In genomic region chr5:122311888-122312669, GRCh38 we compare ENCODE assay signal across 8 cellular contexts. TPM values are rescaled to one million over a fixed set of nuclear protein-coding genes. Genes with fewer than 3 reads are reported as not detected.
DNase-seq lines count a peak whose midpoint lies in the region; ATAC-seq, FAIRE-seq and TF ChIP-seq lines count a peak whose summit lies in the region.

Gene SNCAIP, plus strand, starts transcription at chr5:122312237. Its CDS starts 78,898 bp downstream, at chr5:122391135.

- peak; percentile 76 for FAIRE-seq in GM12891 (lab: Jason Lieb, UNC)

- CTCF ChIA-PET in HEK293T (lab: Yijun Ruan, JAX) = no interaction called here

- no peak for TF ChIP-seq CTCF in RWPE2 (IDR thresholded peaks at IDR 0.05; ENCODE audit: poor library complexity, severe bottlenecking)

- H3K4me1 ChIP-seq in RWPE2 (ENCODE audit: insufficient read depth, poor library complexity, severe bottlenecking) (peaks cover 7% of the 10 kb centered on the region), esophagus (ENCODE audit: control insufficient read depth in 2 of 2, insufficient read depth in 2 of 2, low read length in 1 of 2) (no peaks in the 10 kb centered on the region)

- DNase-seq in GM12891 (ENCODE audit: insufficient read length, low spot score) (peak; percentile 33), HEK293T (ENCODE audit: extremely low spot score) (peak; percentile 57), RWPE2 (ENCODE audit: low spot score) (peak; percentile 69), midbrain (lab: John Stamatoyannopoulos, UW) (peak; percentile 24), ureter (ENCODE audit: low spot score) (peak; percentile 43), Kasumi-1 (lab: John Stamatoyannopoulos, UW) (no peak), cerebellar nuclear complex (lab: John Stamatoyannopoulos, UW) (no peak)

- 1% methylated on average over 48 to 91 of the region's 91 CpGs for WGBS in esophagus, 2 donors

- ATAC-seq in RWPE2 (ENCODE audit: low read depth) = peak; percentile 75

- peak within 1 kb of the TSS; percentile 32 for H3K4me3 ChIP-seq in RWPE2 (ENCODE audit: severe bottlenecking)
- H3K4me3 ChIP-seq in esophagus (ENCODE audit: low read depth in 1 of 2, low read length in 2 of 2) = peak within 1 kb of the TSS; percentile 64 to 69

- H3K36me3 ChIP-seq in RWPE2 (ENCODE audit: low read depth) (no peaks in the 10 kb centered on the region), esophagus (ENCODE audit: control insufficient read depth in 2 of 2, insufficient read depth in 2 of 2, low read length in 1 of 2) (no peaks in the 10 kb centered on the region)

- TF ChIP-seq POLR2A in GM12891 (IDR thresholded peaks at IDR 0.05; ENCODE audit: low read depth, low read length) = no peak

- H3K9me3 ChIP-seq in RWPE2 (ENCODE audit: severe bottlenecking) (no peaks in the 10 kb centered on the region), esophagus (ENCODE audit: control insufficient read depth in 2 of 2, insufficient read depth in 1 of 2, low read depth in 1 of 2, low read length in 1 of 2) (no peaks in the 10 kb centered on the region)

- H3K27ac ChIP-seq in RWPE2 (ENCODE audit: poor library complexity, severe bottlenecking) = no peak within 1 kb of the TSS
- peak within 1 kb of the TSS in 1 of 2 donors; percentile 34 for H3K27ac ChIP-seq in esophagus (ENCODE audit: low read depth in 2 of 2, low read length in 1 of 2)

- POLR2A ChIA-PET in HEK293T (lab: Yijun Ruan, JAX) = no interaction called here

- H3K27me3 ChIP-seq in RWPE2 (ENCODE audit: insufficient read depth, poor library complexity, severe bottlenecking) (peaks cover 53% of the 10 kb centered on the region), esophagus (ENCODE audit: control insufficient read depth in 1 of 2, insufficient read depth in 2 of 2, low read length in 2 of 2) (no peaks in the 10 kb centered on the region)

TF ChIP-seq in GM12891, 5 proteins besides CTCF, POLR2A, EP300 and RAD21:
- TF ChIP-seq TAF1 (IDR thresholded peaks at IDR 0.05; ENCODE audit: low read depth, low read length) (no peak), POLR2AphosphoS5 (IDR thresholded peaks at IDR 0.05; ENCODE audit: low read depth, low read length) (no peak), POU2F2 (IDR thresholded peaks at IDR 0.05; ENCODE audit: low read depth, low read length) (no peak), SPI1 (IDR thresholded peaks at IDR 0.05; ENCODE audit: low read depth, low read length) (no peak)

TF ChIP-seq in HEK293T, 16 proteins besides CTCF, POLR2A, EP300 and RAD21:
- no peak for TF ChIP-seq NFRKB (IDR thresholded peaks at IDR 0.05)
- peak; percentile 65; the same call in 1 of the 2 replicates for TF ChIP-seq FOXM1 (IDR thresholded peaks at IDR 0.05; ENCODE audit: borderline replicate concordance)
TF ChIP-seq in HEK293T: peak in this region for 1.

RNA-seq across cellular contexts. Expression of gene SNCAIP, which starts in this region (rescaled TPM):
- polyA plus RNA-seq in GM12891 (2012; ENCODE audit: low read depth, missing spikeins) = 1.2 TPM
- polyA plus RNA-seq in esophagus = 1 to 10 TPM in 1 of 2 donors, under 1 TPM in 1; 0.80 to 1.2 TPM
- total RNA-seq in ureter = 3.3 TPM

Comparison
In these comparisons a context has a peak if more than half of its experiments do, and no peak if none do; other contexts are left out.
1. DNase-seq: peak in GM12891 (single experiment), HEK293T (single experiment), RWPE2 (single experiment), midbrain (single experiment) and ureter (single experiment); none in Kasumi-1 (0 of 2) and cerebellar nuclear complex (0 of 2).